11 cellular contexts compared by ENCODE assay signal in the genomic region with DNA sequence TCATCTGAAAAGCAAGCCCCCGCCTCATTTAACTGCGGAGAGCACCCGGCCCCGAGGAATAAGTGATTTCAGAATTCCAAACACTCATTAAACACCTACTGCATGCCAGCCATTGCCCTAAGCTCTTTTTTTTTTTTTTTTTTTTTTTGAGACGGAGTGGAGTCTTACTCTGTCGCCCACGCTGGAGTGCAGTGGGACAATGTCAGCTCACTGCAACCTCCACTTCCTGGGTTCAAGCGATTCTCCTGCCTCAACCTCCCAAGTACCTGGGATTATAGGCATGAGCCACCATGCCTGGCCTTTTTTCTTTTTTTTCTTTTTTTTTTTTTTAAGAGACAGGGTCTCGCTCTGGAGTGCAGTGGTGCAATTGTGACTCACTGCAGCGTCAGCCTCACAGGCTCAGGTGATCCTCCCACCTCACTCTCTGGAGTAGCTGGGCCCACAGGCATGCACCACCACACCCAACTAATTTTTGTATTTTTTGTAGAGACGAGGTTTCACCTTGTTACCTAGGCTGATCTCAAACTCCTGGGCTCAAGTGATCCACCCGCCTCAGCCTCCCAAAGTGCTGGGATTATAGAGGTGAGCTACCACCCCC. TPM values are rescaled to one million over a fixed set of nuclear protein-coding genes. Genes with fewer than 3 reads are reported as not detected.
DNase-seq lines count a peak whose midpoint lies in the region; ATAC-seq and TF ChIP-seq lines count a peak whose summit lies in the region.
"Not testable (repeated sequence)": the region's sequence is repeated elsewhere in the genome, so short reads cannot be mapped to it uniquely, and the experiment has no call there.
"Had no signal": no experiment of that assay in that cellular context is flagged by ENCODE, and none has a peak within 500 bp of the region (broad histone marks: within the 10 kb centered on the region; RNA-seq: fewer than 3 reads in every experiment).

No MANE protein-coding gene starts in this region.

- H3K9me3 ChIP-seq in hepatocyte (ENCODE audit: low read depth): not testable (repeated sequence)

- not testable (repeated sequence) for H3K27me3 ChIP-seq in hepatocyte

- peak overlapping the region; percentile 67 for H3K4me2 ChIP-seq in hepatocyte

- peak; percentile 80 for ATAC-seq in esophagus mucosa

- H3K36me3 ChIP-seq in hepatocyte (replicated peaks; ENCODE audit: insufficient read depth, low read depth): not testable (repeated sequence)

- H3K9me3 Mint-ChIP-seq in brain: peaks cover 17 to 27% (median 23%) of the 10 kb centered on the region in 5 experiments
- H3K9me3 Mint-ChIP-seq in nephron progenitor cell: peaks cover 27% of the 10 kb centered on the region

- WGBS in hepatocyte (ENCODE audit: low lambda C conversion rate, missing lambda C conversion rate): 54% methylated on average over 12 of the region's 12 CpGs

- H4K20me1 ChIP-seq in hepatocyte (ENCODE audit: insufficient read depth, poor library complexity, severe bottlenecking): not testable (repeated sequence)

- POLR2A ChIA-PET in RWPE1 (lab: Yijun Ruan, JAX; ENCODE audit: low non-redundant PET): interaction anchor here (0.6 kb wide), 1 partner anchor 195 kb away, joined by 4 read pairs; no protein-coding TSS in a partner anchor

- H2AFZ ChIP-seq in hepatocyte: not testable (repeated sequence)

- H3K27ac ChIP-seq in RWPE1: peak overlapping the region; percentile 68
- not testable (repeated sequence) for H3K27ac ChIP-seq in hepatocyte

- CTCF ChIA-PET in RWPE1 (lab: Yijun Ruan, JAX): interaction anchor here (0.5 to 1.0 kb wide), 2 partner anchors 10 to 1369 kb away, joined by 3 read pairs; no protein-coding TSS in a partner anchor

- H3K27me3 Mint-ChIP-seq in brain: not testable (repeated sequence)
- H3K27me3 Mint-ChIP-seq in nephron progenitor cell (ENCODE audit: low read depth, poor library complexity): peaks cover 23% of the 10 kb centered on the region

- H3K4me1 ChIP-seq in hepatocyte (ENCODE audit: insufficient read depth): not testable (repeated sequence)

- TF ChIP-seq CTCF in RWPE1 (conservative IDR thresholded peaks at IDR 0.05; ENCODE audit: low read depth); brain (conservative IDR thresholded peaks at IDR 0.05); hepatocyte (IDR thresholded peaks at IDR 0.05; ENCODE audit: poor library complexity); nephron progenitor cell (IDR thresholded peaks at IDR 0.05): not testable (repeated sequence)

- DNase-seq in ELF-1 (ENCODE audit: low read depth, low spot score): peak; percentile 65
- peak; percentile 45 for DNase-seq in HK-2 (ENCODE audit: unreplicated experiment)
- not testable (repeated sequence) for DNase-seq in RWPE1 (ENCODE audit: low spot score); nephron progenitor cell
- peak; percentile 40 for DNase-seq in hepatocyte (ENCODE audit: low spot score)
- peak; percentile 69 for DNase-seq in renal cortical epithelial cell (ENCODE audit: low read depth)

- H3K27ac Mint-ChIP-seq in brain: peak overlapping the region in 4 of 5 experiments; percentile 68 to 96 (median 92)
- not testable (repeated sequence) for H3K27ac Mint-ChIP-seq in nephron progenitor cell

- not testable (repeated sequence) for H3K9me2 ChIP-seq in hepatocyte (replicated peaks; ENCODE audit: insufficient read depth)

- H3K4me3 Mint-ChIP-seq in brain: peak overlapping the region in 4 of 5 experiments; percentile 66 to 73 (median 70)
- peak overlapping the region; percentile 28 for H3K4me3 Mint-ChIP-seq in nephron progenitor cell

- H3K79me2 ChIP-seq in hepatocyte: not testable (repeated sequence)

- H3K4me3 ChIP-seq in hepatocyte: not testable (repeated sequence)

- H3K4me1 Mint-ChIP-seq in brain (peaks cover 44% of the 10 kb centered on the region), nephron progenitor cell (peaks cover 11% of the 10 kb centered on the region)

- H3K36me3 Mint-ChIP-seq in brain; nephron progenitor cell (ENCODE audit: low read depth): not testable (repeated sequence)

RNA-seq across cellular contexts. Expression of a gene that starts 30.7 kb away (rescaled TPM):
- polyA plus RNA-seq in brain (ENCODE audit: insufficient read depth, low read depth, low replicate concordance) (1.7 TPM), hepatocyte (2.4 and 4.9 TPM in 2 replicates)
- total RNA-seq in esophagus mucosa (29.7 TPM), hepatocyte (0.64 and 1.8 TPM in 2 replicates), renal cortical epithelial cell (not detected in 2 replicates)
- total RNA-seq: dermis microvascular lymphatic vessel endothelial cell, Right ventricle myocardium superior had no signal
- polyA plus RNA-seq: GM23248 had no signal

Comparison
In these comparisons a context has a peak if more than half of its experiments do, and no peak if none do; other contexts are left out.
1. RNA of a gene that starts 30.7 kb away (total RNA-seq): 29.7 TPM in esophagus mucosa (single experiment); 0.64 to 1.8 TPM in hepatocyte and not detected in renal cortical epithelial cell; every median in the first group is over 10 times any median in the second.